25 cellular contexts compared by ENCODE assay signal in the genomic region with DNA sequence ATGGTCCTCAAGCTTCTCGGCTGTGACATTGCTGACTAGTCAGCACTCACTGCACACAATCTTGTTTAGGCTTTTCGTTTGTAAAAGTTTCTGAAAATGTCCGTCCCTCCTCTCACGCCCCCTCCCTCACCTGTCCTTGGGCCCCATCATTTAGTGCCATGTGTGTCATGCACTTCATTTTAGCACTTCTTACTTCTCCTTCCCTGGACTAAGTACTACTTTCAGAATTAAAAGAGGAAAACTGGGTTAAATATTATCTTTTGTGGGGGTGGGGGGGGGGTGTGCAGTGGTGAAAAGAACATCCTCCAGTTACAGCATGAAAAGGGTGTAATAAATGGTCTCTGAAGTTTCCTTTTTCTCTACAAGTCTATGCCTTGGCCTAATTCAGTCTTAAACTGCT.
DNase-seq lines count a peak whose midpoint lies in the region; ATAC-seq, FAIRE-seq and TF ChIP-seq lines count a peak whose summit lies in the region.
"Had no signal": no experiment of that assay in that cellular context is flagged by ENCODE, and none has a peak within 500 bp of the region (broad histone marks: within the 10 kb centered on the region; RNA-seq: fewer than 3 reads in every experiment).

No MANE protein-coding gene starts in this region.

- no peak overlapping the region for H3K4me3 ChIP-seq in GM12878
- H3K4me3 ChIP-seq in testis: no peak overlapping the region
- H3K4me3 ChIP-seq in trophoblast cell (ENCODE audit: low read depth, low read length): no peak overlapping the region
- H3K4me3 ChIP-seq: BLaER1 treated with 17β-estradiol and CSF1 and Interleukin-3, amounts not matched to agents 10 nM and 100 nM; colonic mucosa; GM23338; suprapubic skin had no signal

- H3K79me2 ChIP-seq in GM12878 (ENCODE audit: control insufficient read depth, insufficient read depth, low read length): no peaks in the 10 kb centered on the region
- no peaks in the 10 kb centered on the region for H3K79me2 ChIP-seq in trophoblast cell (ENCODE audit: control insufficient read depth, insufficient read depth, low read length, poor library complexity)
- H3K79me2 ChIP-seq: parathyroid adenoma had no signal

- RAD21 ChIA-PET in GM12878 (lab: Charles Lee; ENCODE audit: unreplicated experiment): interaction anchor here (0.8 to 4.7 kb wide), 9 partner anchors 10 to 147 kb away, joined by 3 to 27 read pairs (median 7); no protein-coding TSS in a partner anchor

- H2AFZ ChIP-seq in GM12878 (ENCODE audit: control insufficient read depth, low read depth, low read length) (no peak overlapping the region), trophoblast cell (ENCODE audit: insufficient read depth, low read length, poor library complexity) (no peak overlapping the region)
- H2AFZ ChIP-seq: GM23338, parathyroid adenoma had no signal

- TF ChIP-seq CTCF in GM12878 (IDR thresholded peaks at IDR 0.05 in 2 of 3, conservative IDR thresholded peaks at IDR 0.05 in 1 of 3; ENCODE audit: control insufficient read depth in 2 of 3, extremely low read depth in 1 of 3, insufficient read depth in 1 of 3, low read depth in 3 of 3, low read length in 3 of 3) (no peak), testis (IDR thresholded peaks at IDR 0.05) (no peak)

- in situ Hi-C loops in GM12878 (cut with MboI): no loop called here

- H3K9me3 ChIP-seq in GM12878 (replicated peaks; ENCODE audit: control insufficient read depth, insufficient read depth, low read length) (no peaks in the 10 kb centered on the region), testis (no peaks in the 10 kb centered on the region), trophoblast cell (ENCODE audit: insufficient read depth, low read depth, low read length) (no peaks in the 10 kb centered on the region)
- H3K9me3 ChIP-seq: BLaER1 treated with 17β-estradiol and CSF1 and Interleukin-3, amounts not matched to agents 10 nM and 100 nM; colonic mucosa; suprapubic skin had no signal

- no peaks in the 10 kb centered on the region for H3K4me1 ChIP-seq in GM12878 (ENCODE audit: control insufficient read depth, insufficient read depth, low read length)
- no peaks in the 10 kb centered on the region for H3K4me1 ChIP-seq in testis
- no peaks in the 10 kb centered on the region for H3K4me1 ChIP-seq in trophoblast cell (ENCODE audit: control insufficient read depth in 1 of 2, insufficient read depth in 2 of 2, low read length in 2 of 2)
- H3K4me1 ChIP-seq: colonic mucosa had no signal

- no peak overlapping the region for H2BK5ac ChIP-seq in trophoblast cell (ENCODE audit: low read depth, low read length, poor library complexity)

- H3K27me3 ChIP-seq in GM12878 (replicated peaks in 1 of 2; ENCODE audit: control insufficient read depth in 2 of 2, insufficient read depth in 2 of 2, low read length in 1 of 2) (no peaks in the 10 kb centered on the region), testis (no peaks in the 10 kb centered on the region), trophoblast cell (ENCODE audit: insufficient read depth, low read length) (no peaks in the 10 kb centered on the region)
- H3K27me3 ChIP-seq: BLaER1 treated with 17β-estradiol and CSF1 and Interleukin-3, amounts not matched to agents 10 nM and 100 nM; colonic mucosa; suprapubic skin had no signal

- H3K14ac ChIP-seq in trophoblast cell (ENCODE audit: low read length): no peak overlapping the region

- SMC1A ChIA-PET in GM12878 (lab: Charles Lee; ENCODE audit: uncharacterized antibody, unreplicated experiment): interaction anchor here (0.6 to 2.8 kb wide), 12 partner anchors 9 to 284 kb away, joined by 3 to 16 read pairs (median 4); a partner anchor contains a TSS

- WGBS in GM12878 (ENCODE audit: insufficient coverage, insufficient replicate concordance, low lambda C conversion rate, missing lambda C conversion rate): 37% methylated on average over 4 of the region's 4 CpGs
- WGBS in testis, 2 donors: 86 to 87% methylated on average over 4 of the region's 4 CpGs
- no CpG with 5 or more reads among the region's 4 CpGs for WGBS in trophoblast cell (ENCODE audit: extremely low coverage, insufficient coverage, insufficient read length)

- TF ChIP-seq EP300 in GM12878 (IDR thresholded peaks at IDR 0.05; ENCODE audit: borderline replicate concordance in 1 of 2, control insufficient read depth in 1 of 2, low read depth in 2 of 2, low read length in 2 of 2): peak; percentile 66 to 78; a peak in 3 of 4 replicates

- no peak for TF ChIP-seq RAD21 in GM12878 (IDR thresholded peaks at IDR 0.05; ENCODE audit: insufficient read depth, low read depth, low read length)

- H2BK12ac ChIP-seq in trophoblast cell (ENCODE audit: low read length): no peak overlapping the region

- H3K4ac ChIP-seq in trophoblast cell (ENCODE audit: low read depth, low read length): no peak overlapping the region

- BruUV-seq in GM12878 (replicated peaks; lab: Mats Ljungman, UMichigan): no TSS peak

- no peak overlapping the region for H2AK5ac ChIP-seq in trophoblast cell (ENCODE audit: low read length)

- H4K91ac ChIP-seq in trophoblast cell (ENCODE audit: low read depth, low read length): no peak overlapping the region

- CTCF ChIA-PET in GM12878 (lab: Yijun Ruan, JAX): interaction anchor here (1.0 to 1.4 kb wide), 4 partner anchors 13 to 147 kb away, joined by 3 to 4 read pairs (median 3); no protein-coding TSS in a partner anchor

- DNase-seq in GM12878 (ENCODE audit: low read depth, low spot score) (peak; percentile 33), testis (no peak), trophoblast cell (no peak)
- DNase-seq: activated CD4-positive, alpha-beta T cell treated with anti-CD3 and anti-CD28 coated beads, Interleukin-2, amount 50 U/mL, for 4 hours; activated gamma-delta T cell treated with Interleukin-2 at 50 U/mL for 16 hours; activated T-cell treated with anti-CD3 and anti-CD28 coated beads for 4 hours; brain microvascular endothelial cell; Calu3; colonic mucosa; Kasumi-1; left colon; natural killer cell; NCI-H187 treated with DMSO at 0.1 percent for 48 hours; NCI-H345; T-helper 17 cell had no signal

- FAIRE-seq in GM12878 (lab: Jason Lieb, UNC): no peak

- no peak overlapping the region for H4K8ac ChIP-seq in trophoblast cell (ENCODE audit: low read depth, low read length)

- no peak overlapping the region for H3K9ac ChIP-seq in GM12878 (ENCODE audit: control insufficient read depth, insufficient read depth, low read length)
- no peak overlapping the region for H3K9ac ChIP-seq in trophoblast cell (ENCODE audit: low read length)
- H3K9ac ChIP-seq: BLaER1 treated with 17β-estradiol and CSF1 and Interleukin-3, amounts not matched to agents 10 nM and 100 nM; parathyroid adenoma had no signal

- no peak overlapping the region for H3K23ac ChIP-seq in trophoblast cell (ENCODE audit: low read length)

- no peak overlapping the region for H4K12ac ChIP-seq in trophoblast cell (ENCODE audit: low read depth, low read length)

- no peak for TF ChIP-seq POLR2A in GM12878 (IDR thresholded peaks at IDR 0.05; ENCODE audit: low read depth, low read length)
- no peak for TF ChIP-seq POLR2A in testis (IDR thresholded peaks at IDR 0.05)

- no peaks in the 10 kb centered on the region for H4K20me1 ChIP-seq in GM12878 (ENCODE audit: control insufficient read depth, insufficient read depth)
- H4K20me1 ChIP-seq: BLaER1 treated with 17β-estradiol and CSF1 and Interleukin-3, amounts not matched to agents 10 nM and 100 nM had no signal

- ATAC-seq in GM18498 (IDR thresholded peaks at IDR 0.05; ENCODE audit: unreplicated experiment) (peak; percentile 70), GM21381 (IDR thresholded peaks at IDR 0.05; ENCODE audit: unreplicated experiment) (peak; percentile 57), HG02938 (IDR thresholded peaks at IDR 0.05; ENCODE audit: unreplicated experiment) (peak; percentile 52), GM12878 (peak; percentile 86), GM18520 (IDR thresholded peaks at IDR 0.05; ENCODE audit: unreplicated experiment) (no peak), HG03095 (IDR thresholded peaks at IDR 0.05; ENCODE audit: unreplicated experiment) (no peak)
- ATAC-seq: GM23338, left colon, natural killer cell, sciatic nerve, T-helper 17 cell had no signal

- intact Hi-C loops in GM12878 (cut with micrococcal nuclease; ENCODE audit: unreplicated experiment) (no loop called here), testis (cut with DNase I; ENCODE audit: low total_unique reads) (no loop called here)

- POLR2A ChIA-PET in GM12878 (lab: Charles Lee): interaction anchor here (0.6 to 3.2 kb wide), 3 partner anchors 16 to 426 kb away, joined by 6 to 8 read pairs (median 6); no protein-coding TSS in a partner anchor

- no peaks in the 10 kb centered on the region for H3K79me1 ChIP-seq in trophoblast cell (ENCODE audit: low read length)

- H3K27ac ChIP-seq in GM12878 (ENCODE audit: control insufficient read depth, insufficient read depth) (no peak overlapping the region), testis (no peak overlapping the region), trophoblast cell (ENCODE audit: low read depth, low read length) (no peak overlapping the region)
- H3K27ac ChIP-seq: BLaER1 treated with 17β-estradiol and CSF1 and Interleukin-3, amounts not matched to agents 10 nM and 100 nM; brain microvascular endothelial cell; colonic mucosa; parathyroid adenoma; suprapubic skin had no signal

- no peak overlapping the region for H3K18ac ChIP-seq in trophoblast cell (ENCODE audit: low read length)

- H3K36me3 ChIP-seq in GM12878 (ENCODE audit: control insufficient read depth in 2 of 2, insufficient read depth in 2 of 2, low read length in 1 of 2) (no peaks in the 10 kb centered on the region), testis (ENCODE audit: low read depth, missing control alignments) (no peaks in the 10 kb centered on the region), trophoblast cell (ENCODE audit: control insufficient read depth in 1 of 2, insufficient read depth in 2 of 2, low read length in 2 of 2) (no peaks in the 10 kb centered on the region)
- H3K36me3 ChIP-seq: BLaER1 treated with 17β-estradiol and CSF1 and Interleukin-3, amounts not matched to agents 10 nM and 100 nM; brain microvascular endothelial cell; colonic mucosa; suprapubic skin had no signal

- H2BK120ac ChIP-seq in trophoblast cell (ENCODE audit: insufficient read depth, low read length, poor library complexity): no peak overlapping the region

- no peak overlapping the region for H3K4me2 ChIP-seq in GM12878 (ENCODE audit: control insufficient read depth, insufficient read depth)
- no peak overlapping the region for H3K4me2 ChIP-seq in trophoblast cell (ENCODE audit: low read length)
- H3K4me2 ChIP-seq: BLaER1 treated with 17β-estradiol and CSF1 and Interleukin-3, amounts not matched to agents 10 nM and 100 nM; GM23338 had no signal

TF ChIP-seq in GM12878, 131 proteins besides CTCF, POLR2A, EP300 and RAD21 (continues in another document):
- TF ChIP-seq MEF2B (IDR thresholded peaks at IDR 0.05; ENCODE audit: partially characterized antibody, poor library complexity, severe bottlenecking) (peak; percentile 76), ATF7 (IDR thresholded peaks at IDR 0.05; ENCODE audit: low read depth) (peak; percentile 81), BMI1 (IDR thresholded peaks at IDR 0.05; ENCODE audit: borderline replicate concordance) (peak; percentile 63; the same call in 1 of the 2 replicates), ZNF217 (IDR thresholded peaks at IDR 0.05) (peak; percentile 44; the same call in 1 of the 2 replicates)

Comparison
In these comparisons a context has a peak if more than half of its experiments do, and no peak if none do; other contexts are left out.
1. ATAC-seq: peak in GM18498 (single experiment), GM21381 (single experiment), HG02938 (single experiment) and GM12878 (single experiment); none in GM18520 (single experiment) and HG03095 (single experiment).